Comparison of ENCODE assay signal across 30 cellular contexts in genomic region chr10:129550658-129551057, GRCh38.
"Had no signal": no experiment of that assay in that cellular context is flagged by ENCODE, and none has a peak within 500 bp of the region (broad histone marks: within the 10 kb centered on the region; RNA-seq: fewer than 3 reads in every experiment).

No MANE protein-coding gene starts in this region.

- DNase-seq: heart left ventricle; hypothalamus; immature natural killer cell; kidney; left colon; left ventricle myocardium inferior; mesenchymal stem cell; naive thymus-derived CD4-positive, alpha-beta T cell; pancreas; posterior cingulate gyrus; retina; stimulated activated CD4-positive, alpha-beta T cell treated with anti-CD3 and anti-CD28 coated beads, Interleukin-12 subunit alpha, Interleukin-12 subunit beta, amount 100 ng/mL, for 4 hours; stimulated activated CD4-positive, alpha-beta T cell treated with anti-CD3 and anti-CD28 coated beads, Interleukin-15, amount 100 ng/mL, for 24 hours; stimulated activated CD4-positive, alpha-beta T cell treated with anti-CD3 and anti-CD28 coated beads, Interleukin-2, amount 100 ng/mL, for 24 hours; stimulated activated CD4-positive, alpha-beta T cell treated with anti-CD3 and anti-CD28 coated beads, Interleukin-4, amount 100 ng/mL, for 1 hour; stimulated activated naive CD4-positive, alpha-beta T cell; tibial artery; trophoblast cell; upper lobe of right lung; uterus had no signal

- H3K9me3 ChIP-seq: heart left ventricle, left ventricle myocardium inferior, pancreas, prostate gland, suprapubic skin, thoracic aorta, tibial artery, upper lobe of right lung, uterus had no signal

- H3K36me3 Mint-ChIP-seq: natural killer cell treated with Interleukin-12 subunit alpha and Interleukin-12 subunit beta and Interleukin-15 and Interleukin-18, amount 100 ng/mL, for 72 hours had no signal

- FAIRE-seq: islet of Langerhans, kidney, pancreas had no signal

- H3K9me3 Mint-ChIP-seq: immature natural killer cell; natural killer cell treated with Interleukin-12 subunit alpha and Interleukin-12 subunit beta and Interleukin-15 and Interleukin-18, amount 100 ng/mL, for 72 hours; stimulated activated naive CD8-positive, alpha-beta T cell treated with anti-CD3 and anti-CD28 coated beads, Interleukin-15, Interleukin-2, amounts not matched to agents 100 ng/mL and 50 ng/mL, for 24 hours had no signal

- H3K27ac ChIP-seq: heart left ventricle, left ventricle myocardium inferior, pancreas, prostate gland, skin epidermis, suprapubic skin, thoracic aorta, tibial artery, upper lobe of right lung, uterus had no signal

- H3K4me1 ChIP-seq: pancreas, prostate gland, upper lobe of right lung, uterus had no signal

- H3K27me3 ChIP-seq: heart left ventricle, pancreas, suprapubic skin, tibial artery, upper lobe of right lung, uterus had no signal

- ATAC-seq: heart left ventricle; left colon; naive thymus-derived CD4-positive, alpha-beta T cell; natural killer cell treated with Interleukin-12 subunit alpha and Interleukin-12 subunit beta and Interleukin-15 and Interleukin-18, amount 100 ng/mL, for 72 hours; pancreas; right cardiac atrium; sciatic nerve; upper lobe of right lung had no signal

- H3K36me3 ChIP-seq: heart left ventricle, pancreas, prostate gland, tibial artery, upper lobe of right lung, uterus had no signal

- H3K4me3 ChIP-seq: heart left ventricle, left ventricle myocardium inferior, lung, pancreas, prostate gland, skin epidermis, suprapubic skin, thoracic aorta, tibial artery, upper lobe of right lung, uterus had no signal

- H3K4me3 Mint-ChIP-seq: immature natural killer cell; naive thymus-derived CD4-positive, alpha-beta T cell; natural killer cell treated with Interleukin-12 subunit alpha and Interleukin-12 subunit beta and Interleukin-15 and Interleukin-18, amount 100 ng/mL, for 72 hours; stimulated activated naive CD8-positive, alpha-beta T cell treated with anti-CD3 and anti-CD28 coated beads, Interleukin-15, Interleukin-2, amounts not matched to agents 100 ng/mL and 50 ng/mL, for 24 hours had no signal

- H3K27ac Mint-ChIP-seq: immature natural killer cell; naive thymus-derived CD4-positive, alpha-beta T cell; natural killer cell treated with Interleukin-12 subunit alpha and Interleukin-12 subunit beta and Interleukin-15 and Interleukin-18, amount 100 ng/mL, for 72 hours; stimulated activated naive CD8-positive, alpha-beta T cell treated with anti-CD3 and anti-CD28 coated beads, Interleukin-15, Interleukin-2, amounts not matched to agents 100 ng/mL and 50 ng/mL, for 24 hours had no signal

- H3K27me3 Mint-ChIP-seq: naive thymus-derived CD4-positive, alpha-beta T cell; natural killer cell treated with Interleukin-12 subunit alpha and Interleukin-12 subunit beta and Interleukin-15 and Interleukin-18, amount 100 ng/mL, for 72 hours; stimulated activated naive CD8-positive, alpha-beta T cell treated with anti-CD3 and anti-CD28 coated beads, Interleukin-15, Interleukin-2, amounts not matched to agents 100 ng/mL and 50 ng/mL, for 24 hours had no signal
